19 cellular contexts compared by ENCODE assay signal in the genomic region with DNA sequence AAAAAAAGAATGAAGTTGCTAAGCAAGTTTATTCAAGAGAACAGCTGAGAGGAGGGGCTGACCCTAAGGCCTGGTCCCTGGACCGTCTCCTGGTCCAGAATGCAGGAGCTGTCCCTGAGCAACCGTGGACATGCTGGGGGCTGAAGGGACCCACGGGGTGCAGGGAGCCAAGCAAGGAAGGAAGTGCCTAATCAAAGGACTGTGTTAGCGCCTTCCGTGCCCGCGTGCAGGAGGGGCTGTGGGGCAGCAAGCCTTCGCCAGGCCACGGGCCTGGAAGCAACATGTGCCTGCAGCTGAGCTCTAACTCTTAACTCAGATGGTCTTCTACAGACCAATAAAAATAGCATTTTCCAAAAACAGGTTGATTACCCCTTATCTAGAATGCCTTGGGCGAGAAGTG. TPM values are rescaled to one million over a fixed set of nuclear protein-coding genes. Genes with fewer than 3 reads are reported as not detected.
DNase-seq lines count a peak whose midpoint lies in the region; ATAC-seq and TF ChIP-seq lines count a peak whose summit lies in the region.
"Had no signal": no experiment of that assay in that cellular context is flagged by ENCODE, and none has a peak within 500 bp of the region (broad histone marks: within the 10 kb centered on the region; RNA-seq: fewer than 3 reads in every experiment).

No MANE protein-coding gene starts in this region.

- no peak for TF ChIP-seq CTCF in natural killer cell (IDR thresholded peaks at IDR 0.05)

- H3K4me1 Mint-ChIP-seq in T-helper 2 cell treated with Interferon-gamma antibody and Interleukin-4, amounts not matched to agents 5 μg/mL and 100 μg/mL, for 36 hours (ENCODE audit: low read depth) = peaks cover 8% of the 10 kb centered on the region
- H3K4me1 Mint-ChIP-seq in natural killer cell = peaks cover 12 to 14% of the 10 kb centered on the region in 2 donors
- peaks cover 10 to 11% of the 10 kb centered on the region in 2 donors for H3K4me1 Mint-ChIP-seq in natural killer cell treated with Interleukin-12 subunit alpha and Interleukin-12 subunit beta and Interleukin-15 and Interleukin-18, amount 100 ng/mL, for 72 hours (ENCODE audit: low read depth in 2 of 2)
- peaks cover 5 to 27% (median 17%) of the 10 kb centered on the region in 7 donors for H3K4me1 Mint-ChIP-seq in naive thymus-derived CD4-positive, alpha-beta T cell

- no peaks in the 10 kb centered on the region for H3K27me3 ChIP-seq in naive thymus-derived CD4-positive, alpha-beta T cell (ENCODE audit: control insufficient read depth in 2 of 2, insufficient read depth in 2 of 2, low read length in 2 of 2)
- H3K27me3 ChIP-seq: BLaER1 had no signal

- intact Hi-C loops in natural killer cell (cut with micrococcal nuclease) = loop anchor here (5.0 kb wide), 2 partner anchors 37 to 333 kb away; partner anchors contain the start of gene CDKN2AIP
- intact Hi-C loops in naive thymus-derived CD4-positive, alpha-beta T cell (cut with micrococcal nuclease) = loop anchor here (5.0 to 10.0 kb wide), 3 partner anchors 301 to 488 kb away; partner anchors contain the start of gene DCTD (in 1 of the 2)

- no peaks in the 10 kb centered on the region for H3K36me3 ChIP-seq in naive thymus-derived CD4-positive, alpha-beta T cell (ENCODE audit: control insufficient read depth in 2 of 3, insufficient read depth in 3 of 3, low read length in 3 of 3)
- H3K36me3 ChIP-seq: BLaER1 had no signal

- H3K36me3 Mint-ChIP-seq in T-helper 2 cell treated with Interferon-gamma antibody and Interleukin-4, amounts not matched to agents 5 μg/mL and 100 μg/mL, for 36 hours (ENCODE audit: low read depth) = no peaks in the 10 kb centered on the region
- no peaks in the 10 kb centered on the region for H3K36me3 Mint-ChIP-seq in natural killer cell
- no peaks in the 10 kb centered on the region for H3K36me3 Mint-ChIP-seq in natural killer cell treated with Interleukin-12 subunit alpha and Interleukin-12 subunit beta and Interleukin-15 and Interleukin-18, amount 100 ng/mL, for 72 hours
- H3K36me3 Mint-ChIP-seq in naive thymus-derived CD4-positive, alpha-beta T cell = no peaks in the 10 kb centered on the region
- H3K36me3 Mint-ChIP-seq: IgD-negative memory B cell had no signal

- POLR2A ChIA-PET in naive thymus-derived CD4-positive, alpha-beta T cell (lab: Charles Lee) = interaction anchor here (3.1 kb wide), 1 partner anchor 39 kb away, joined by 31 read pairs; the partner anchor contains the start of gene CDKN2AIP

- H3K4me3 ChIP-seq in naive thymus-derived CD4-positive, alpha-beta T cell (ENCODE audit: low read length) = no peak overlapping the region
- H3K4me3 ChIP-seq: BLaER1 had no signal

- H3K4me3 Mint-ChIP-seq in T-helper 2 cell treated with Interferon-gamma antibody and Interleukin-4, amounts not matched to agents 5 μg/mL and 100 μg/mL, for 36 hours = no peak overlapping the region
- H3K4me3 Mint-ChIP-seq in natural killer cell = peak overlapping the region; percentile 70
- H3K4me3 Mint-ChIP-seq in natural killer cell treated with Interleukin-12 subunit alpha and Interleukin-12 subunit beta and Interleukin-15 and Interleukin-18, amount 100 ng/mL, for 72 hours = no peak overlapping the region
- peak overlapping the region in 4 of 10 donors; percentile 20 to 45 (median 28) for H3K4me3 Mint-ChIP-seq in naive thymus-derived CD4-positive, alpha-beta T cell

- H3K27me3 Mint-ChIP-seq in T-helper 2 cell treated with Interferon-gamma antibody and Interleukin-4, amounts not matched to agents 5 μg/mL and 100 μg/mL, for 36 hours (ENCODE audit: low read depth) = peaks cover 16% of the 10 kb centered on the region
- H3K27me3 Mint-ChIP-seq in natural killer cell (ENCODE audit: low read depth in 2 of 2) = peaks cover 18 to 19% of the 10 kb centered on the region in 2 donors
- peaks cover 13 to 14% of the 10 kb centered on the region in 2 donors for H3K27me3 Mint-ChIP-seq in natural killer cell treated with Interleukin-12 subunit alpha and Interleukin-12 subunit beta and Interleukin-15 and Interleukin-18, amount 100 ng/mL, for 72 hours
- peaks cover 0 to 24% (median 0%) of the 10 kb centered on the region in 5 donors for H3K27me3 Mint-ChIP-seq in naive thymus-derived CD4-positive, alpha-beta T cell

- DNase-seq in T-helper 2 cell treated with Interferon-gamma antibody and Interleukin-4, amounts not matched to agents 5 μg/mL and 100 μg/mL, for 36 hours (ENCODE audit: low spot score) = no peak
- DNase-seq in T-helper 2 cell (no peak), natural killer cell (no peak), NCI-H1048 (lab: John Stamatoyannopoulos, UW) (no peak), HUDEP-2 (lab: John Stamatoyannopoulos, UW; ENCODE audit: unreplicated experiment in 76 of 76) (no peak)
- DNase-seq in natural killer cell treated with Interleukin-12 subunit alpha and Interleukin-12 subunit beta and Interleukin-15 and Interleukin-18, amount 100 ng/mL, for 72 hours (ENCODE audit: low spot score) = no peak
- DNase-seq in naive thymus-derived CD4-positive, alpha-beta T cell = no peak
- DNase-seq: DMS153, EL, H7, NCI-H1436, NCI-H2029 treated with DMSO at 0.1 percent for 48 hours, NCI-H510A, NCI-H82 had no signal

- ATAC-seq in natural killer cell (no peak), GM21786 (IDR thresholded peaks at IDR 0.05; ENCODE audit: unreplicated experiment) (no peak)
- no peak for ATAC-seq in natural killer cell treated with Interleukin-12 subunit alpha and Interleukin-12 subunit beta and Interleukin-15 and Interleukin-18, amount 100 ng/mL, for 72 hours
- ATAC-seq in naive thymus-derived CD4-positive, alpha-beta T cell = no peak
- ATAC-seq: Panc1 had no signal

- peak overlapping the region; percentile 23 for H3K27ac Mint-ChIP-seq in T-helper 2 cell treated with Interferon-gamma antibody and Interleukin-4, amounts not matched to agents 5 μg/mL and 100 μg/mL, for 36 hours
- peak overlapping the region in 1 of 2 donors; percentile 66 for H3K27ac Mint-ChIP-seq in natural killer cell
- H3K27ac Mint-ChIP-seq in natural killer cell treated with Interleukin-12 subunit alpha and Interleukin-12 subunit beta and Interleukin-15 and Interleukin-18, amount 100 ng/mL, for 72 hours = peak overlapping the region in 1 of 2 donors; percentile 62
- peak overlapping the region in 6 of 9 donors; percentile 14 to 85 (median 68) for H3K27ac Mint-ChIP-seq in naive thymus-derived CD4-positive, alpha-beta T cell
- H3K27ac Mint-ChIP-seq: IgD-negative memory B cell had no signal

- no peaks in the 10 kb centered on the region for H3K4me1 ChIP-seq in naive thymus-derived CD4-positive, alpha-beta T cell (ENCODE audit: control insufficient read depth in 2 of 2, insufficient read depth in 2 of 2, low read length in 2 of 2)

- CTCF ChIA-PET in naive thymus-derived CD4-positive, alpha-beta T cell (lab: Charles Lee) = no interaction called here

- no peaks in the 10 kb centered on the region for H3K9me3 Mint-ChIP-seq in T-helper 2 cell treated with Interferon-gamma antibody and Interleukin-4, amounts not matched to agents 5 μg/mL and 100 μg/mL, for 36 hours
- H3K9me3 Mint-ChIP-seq in natural killer cell = no peaks in the 10 kb centered on the region
- H3K9me3 Mint-ChIP-seq in natural killer cell treated with Interleukin-12 subunit alpha and Interleukin-12 subunit beta and Interleukin-15 and Interleukin-18, amount 100 ng/mL, for 72 hours = no peaks in the 10 kb centered on the region
- no peaks in the 10 kb centered on the region for H3K9me3 Mint-ChIP-seq in naive thymus-derived CD4-positive, alpha-beta T cell
- H3K9me3 Mint-ChIP-seq: IgD-negative memory B cell had no signal

- H3K27ac ChIP-seq in naive thymus-derived CD4-positive, alpha-beta T cell (ENCODE audit: low read depth, low read length) = no peak overlapping the region
- H3K27ac ChIP-seq: 22Rv1, BLaER1 had no signal

- H3K9me3 ChIP-seq in naive thymus-derived CD4-positive, alpha-beta T cell (ENCODE audit: control insufficient read depth in 2 of 3, low read length in 3 of 3) = no peaks in the 10 kb centered on the region
- H3K9me3 ChIP-seq: BLaER1 had no signal

RNA-seq across cellular contexts. Expression of gene CDKN2AIP, which starts 39.1 kb away (rescaled TPM):
- 10 to 100 TPM; 24.2 to 27.3 (median 25.7) TPM for total RNA-seq in natural killer cell
- 10 to 100 TPM; 22.0 to 22.7 TPM for total RNA-seq in natural killer cell treated with Interleukin-12 subunit alpha and Interleukin-12 subunit beta and Interleukin-15 and Interleukin-18, amount 100 ng/mL, for 72 hours
- total RNA-seq in naive thymus-derived CD4-positive, alpha-beta T cell = 10 to 100 TPM; 24.9 to 58.2 (median 44.4) TPM
- 10 to 100 TPM; 38.7 to 55.5 TPM for polyA plus RNA-seq in naive thymus-derived CD4-positive, alpha-beta T cell
